ENCODE assay signal across 8 cellular contexts in genomic region chr2:240565267-240566202, GRCh38. TPM values are rescaled to one million over a fixed set of nuclear protein-coding genes. Genes with fewer than 3 reads are reported as not detected.
DNase-seq lines count a peak whose midpoint lies in the region; ATAC-seq, FAIRE-seq and TF ChIP-seq lines count a peak whose summit lies in the region.

No MANE protein-coding gene starts in this region.

- peak; percentile 35 for ATAC-seq in GM21447 (IDR thresholded peaks at IDR 0.05; ENCODE audit: unreplicated experiment)

- no peaks in the 10 kb centered on the region for H3K36me3 ChIP-seq in astrocyte (ENCODE audit: insufficient read depth, low read length)

- peaks cover 18% of the 10 kb centered on the region for H3K4me1 Mint-ChIP-seq in astrocyte (ENCODE audit: low read depth, unreplicated experiment)

- no peak for FAIRE-seq in astrocyte (lab: Jason Lieb, UNC)

- no peaks in the 10 kb centered on the region for H3K36me3 Mint-ChIP-seq in astrocyte (ENCODE audit: low read depth, unreplicated experiment)

- peak overlapping the region; percentile 8 for H3K4me3 Mint-ChIP-seq in astrocyte (ENCODE audit: unreplicated experiment)

- peak overlapping the region; percentile 62 for H2AFZ ChIP-seq in astrocyte (ENCODE audit: low read depth, low read length)

- peak overlapping the region; percentile 57 for H3K4me3 ChIP-seq in Jurkat, Clone E6-1 (ENCODE audit: low read length)
- H3K4me3 ChIP-seq in astrocyte (ENCODE audit: insufficient read depth, low read depth, low read length) = no peak overlapping the region

- peaks cover 7% of the 10 kb centered on the region for H3K79me2 ChIP-seq in astrocyte (ENCODE audit: insufficient read depth, low read length)

- TF ChIP-seq CTCF in astrocyte (IDR thresholded peaks at IDR 0.05; ENCODE audit: insufficient read depth, low read depth, low read length) = no peak

- no peaks in the 10 kb centered on the region for H3K9me3 Mint-ChIP-seq in astrocyte (ENCODE audit: unreplicated experiment)

- H3K27me3 ChIP-seq in astrocyte (ENCODE audit: insufficient read depth, low read length) (no peaks in the 10 kb centered on the region), layer of hippocampus (ENCODE audit: control insufficient read depth, insufficient read depth, low read length) (no peaks in the 10 kb centered on the region)

- no peaks in the 10 kb centered on the region for H3K27me3 Mint-ChIP-seq in astrocyte (ENCODE audit: low read depth, unreplicated experiment)

- peak overlapping the region; percentile 39 for H3K9ac ChIP-seq in astrocyte (ENCODE audit: low read length)

- H4K20me1 ChIP-seq in astrocyte (ENCODE audit: insufficient read depth, low read length) = peaks cover 16% of the 10 kb centered on the region

- H3K9me3 ChIP-seq in astrocyte (ENCODE audit: insufficient read depth, low read depth, low read length) = no peaks in the 10 kb centered on the region

- peak overlapping the region; percentile 79 for H3K27ac Mint-ChIP-seq in astrocyte (ENCODE audit: unreplicated experiment)

- H3K4me2 ChIP-seq in astrocyte (ENCODE audit: low read length) = peak overlapping the region; percentile 70

- DNase-seq in DMS53 (lab: John Stamatoyannopoulos, UW) (peak; percentile 95), T1000 (lab: John Stamatoyannopoulos, UW) (peak; percentile 49), astrocyte (ENCODE audit: low read depth) (peak; percentile 54), NCI-H1105 treated with DMSO at 0.1 percent for 48 hours (lab: John Stamatoyannopoulos, UW) (no peak)
- peak; percentile 85 for DNase-seq in Jurkat, Clone E6-1 (ENCODE audit: low read depth, low spot score)
- peak; percentile 90 for DNase-seq in stimulated activated CD4-positive, alpha-beta T cell treated with anti-CD3 and anti-CD28 coated beads, Interleukin-4, amount 100 ng/mL, for 24 hours

- H3K4me1 ChIP-seq in astrocyte (ENCODE audit: insufficient read depth, low read length) = peaks cover 32% of the 10 kb centered on the region

- H3K27ac ChIP-seq in astrocyte (ENCODE audit: low read depth, low read length) (no peak overlapping the region), layer of hippocampus (ENCODE audit: low read depth, low read length) (peak overlapping the region; percentile 74)

RNA-seq across cellular contexts. Expression of gene RNPEPL1, which starts 2.7 kb away (rescaled TPM):
- 53.4 TPM for polyA plus RNA-seq in Jurkat, Clone E6-1 (2012; ENCODE audit: insufficient read depth, insufficient read length)
- 22.7 and 25.2 TPM in 2 replicates for total RNA-seq in astrocyte

RNA-seq across cellular contexts. Expression of gene DUSP28, which starts 5.4 kb away (rescaled TPM):
- 8.4 TPM for polyA plus RNA-seq in Jurkat, Clone E6-1 (2012; ENCODE audit: insufficient read depth, insufficient read length)
- total RNA-seq in astrocyte = 3.2 and 4.1 TPM in 2 replicates

RNA-seq across cellular contexts. Expression of gene ANKMY1, which starts 7.7 kb away (rescaled TPM):
- polyA plus RNA-seq in Jurkat, Clone E6-1 (2012; ENCODE audit: insufficient read depth, insufficient read length) = 26.7 TPM
- 6.9 and 7.2 TPM in 2 replicates for total RNA-seq in astrocyte

RNA-seq across cellular contexts. Expression of gene CAPN10, which starts 21.0 kb away (rescaled TPM):
- 41.3 TPM for polyA plus RNA-seq in Jurkat, Clone E6-1 (2012; ENCODE audit: insufficient read depth, insufficient read length)
- 22.7 and 24.9 TPM in 2 replicates for total RNA-seq in astrocyte

RNA-seq across cellular contexts. Expression of gene GPR35, which starts 59.7 kb away (rescaled TPM):
- not detected for polyA plus RNA-seq in Jurkat, Clone E6-1 (2012; ENCODE audit: insufficient read depth, insufficient read length)
- total RNA-seq in astrocyte = 0.72 and 0.82 TPM in 2 replicates
